1 cellular context compared by ENCODE assay signal in the genomic region with DNA sequence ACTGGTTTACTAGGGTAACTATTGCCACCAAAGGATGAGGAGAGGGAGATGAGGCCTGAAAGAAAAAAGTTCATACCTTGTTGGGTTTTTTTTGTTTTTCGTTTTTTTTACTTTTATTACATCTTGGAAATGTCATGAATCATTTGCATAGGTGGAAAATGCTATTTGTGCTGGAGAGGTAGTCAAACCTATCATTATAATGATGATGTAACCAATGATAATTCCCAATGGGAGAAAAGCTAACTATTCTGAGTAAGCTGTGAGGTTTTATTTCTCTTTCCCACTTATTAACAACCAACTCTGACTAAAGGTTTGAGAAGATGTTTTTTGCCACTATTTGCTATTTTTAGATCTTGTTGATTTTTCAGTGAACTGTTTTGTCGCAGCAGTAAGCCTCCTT.
TF ChIP-seq lines count a peak whose summit lies in the region.

No MANE protein-coding gene starts in this region.

TF ChIP-seq in GM23338, 12 proteins besides CTCF, POLR2A, EP300 and RAD21:
- TF ChIP-seq, protein P1, sequence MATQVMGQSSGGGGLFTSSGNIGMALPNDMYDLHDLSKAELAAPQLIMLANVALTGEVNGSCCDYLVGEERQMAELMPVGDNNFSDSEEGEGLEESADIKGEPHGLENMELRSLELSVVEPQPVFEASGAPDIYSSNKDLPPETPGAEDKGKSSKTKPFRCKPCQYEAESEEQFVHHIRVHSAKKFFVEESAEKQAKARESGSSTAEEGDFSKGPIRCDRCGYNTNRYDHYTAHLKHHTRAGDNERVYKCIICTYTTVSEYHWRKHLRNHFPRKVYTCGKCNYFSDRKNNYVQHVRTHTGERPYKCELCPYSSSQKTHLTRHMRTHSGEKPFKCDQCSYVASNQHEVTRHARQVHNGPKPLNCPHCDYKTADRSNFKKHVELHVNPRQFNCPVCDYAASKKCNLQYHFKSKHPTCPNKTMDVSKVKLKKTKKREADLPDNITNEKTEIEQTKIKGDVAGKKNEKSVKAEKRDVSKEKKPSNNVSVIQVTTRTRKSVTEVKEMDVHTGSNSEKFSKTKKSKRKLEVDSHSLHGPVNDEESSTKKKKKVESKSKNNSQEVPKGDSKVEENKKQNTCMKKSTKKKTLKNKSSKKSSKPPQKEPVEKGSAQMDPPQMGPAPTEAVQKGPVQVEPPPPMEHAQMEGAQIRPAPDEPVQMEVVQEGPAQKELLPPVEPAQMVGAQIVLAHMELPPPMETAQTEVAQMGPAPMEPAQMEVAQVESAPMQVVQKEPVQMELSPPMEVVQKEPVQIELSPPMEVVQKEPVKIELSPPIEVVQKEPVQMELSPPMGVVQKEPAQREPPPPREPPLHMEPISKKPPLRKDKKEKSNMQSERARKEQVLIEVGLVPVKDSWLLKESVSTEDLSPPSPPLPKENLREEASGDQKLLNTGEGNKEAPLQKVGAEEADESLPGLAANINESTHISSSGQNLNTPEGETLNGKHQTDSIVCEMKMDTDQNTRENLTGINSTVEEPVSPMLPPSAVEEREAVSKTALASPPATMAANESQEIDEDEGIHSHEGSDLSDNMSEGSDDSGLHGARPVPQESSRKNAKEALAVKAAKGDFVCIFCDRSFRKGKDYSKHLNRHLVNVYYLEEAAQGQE (IDR thresholded peaks at IDR 0.05; ENCODE audit: unreplicated experiment), result no peak
- no peak for TF ChIP-seq EZH2phosphoT487 (IDR thresholded peaks at IDR 0.05; ENCODE audit: unreplicated experiment)
- no peak for TF ChIP-seq JUNB (IDR thresholded peaks at IDR 0.05; ENCODE audit: unreplicated experiment)
- TF ChIP-seq ZNF114 (CRISPR knock-in tag; IDR thresholded peaks at IDR 0.05), result no peak
- no peak for TF ChIP-seq ZNF331 (CRISPR knock-in tag; IDR thresholded peaks at IDR 0.05; ENCODE audit: low read depth)
- no peak for TF ChIP-seq EZH2 (IDR thresholded peaks at IDR 0.05; ENCODE audit: low read depth, unreplicated experiment)
